29 cellular contexts compared by ENCODE assay signal in genomic region chr1:226625326-226625725, GRCh38.
A peak's percentile ranks its signal among the peaks of the same experiment; 100 is the strongest.
DNase-seq lines count a peak whose midpoint lies in the region; ATAC-seq, FAIRE-seq and TF ChIP-seq lines count a peak whose summit lies in the region.
"Had no signal": no experiment of that assay in that cellular context is flagged by ENCODE, and none has a peak within 500 bp of the region (broad histone marks: within the 10 kb centered on the region; RNA-seq: fewer than 3 reads in every experiment).

No MANE protein-coding gene starts in this region.

- no peak for TF ChIP-seq EP300 in HepG2 (IDR thresholded peaks at IDR 0.05; ENCODE audit: low read depth in 2 of 2, low read length in 2 of 2)
- no peak for TF ChIP-seq EP300 in HepG2 (CRISPR knock-in tag; IDR thresholded peaks at IDR 0.05; ENCODE audit: borderline replicate concordance)

- no peak for TF ChIP-seq RAD21 in HepG2 (CRISPR knock-in tag; IDR thresholded peaks at IDR 0.05)

- no TSS peak for BruUV-seq in HepG2 (replicated peaks; lab: Mats Ljungman, UMichigan)

- no peaks in the 10 kb centered on the region for H4K20me1 ChIP-seq in HepG2 (ENCODE audit: insufficient read depth, low read length)

- H3K27ac ChIP-seq in right lobe of liver (no peak overlapping the region), HepG2 (ENCODE audit: extremely low read length, insufficient read depth, low read length) (no peak overlapping the region), upper lobe of right lung (no peak overlapping the region)
- H3K27ac ChIP-seq: 22Rv1, cardiac muscle cell, hepatocyte, thoracic aorta, vagina, VCaP had no signal

- H2AFZ ChIP-seq in HepG2 (ENCODE audit: low read length), result no peak overlapping the region
- H2AFZ ChIP-seq: GM23248, hepatocyte had no signal

- DNase-seq in activated CD4-positive, CD25-positive, alpha-beta regulatory T cell treated with anti-CD3 and anti-CD28 coated beads, Interleukin-2, amount 50 U/mL, for 72 hours, result peak; percentile 27
- DNase-seq in activated CD4-positive, CD25-positive, alpha-beta regulatory T cell (lab: John Stamatoyannopoulos, UW), result no peak
- DNase-seq in right lobe of liver, result peak in 2 of 3 donors; percentile 27 to 30
- DNase-seq in HepG2 (ENCODE audit: low spot score), result no peak
- peak; percentile 78 for DNase-seq in mesenteric fat pad (ENCODE audit: low spot score)
- peak; percentile 60 for DNase-seq in upper lobe of right lung
- DNase-seq: activated CD4-positive, alpha-beta T cell treated with anti-CD3 and anti-CD28 coated beads, Interleukin-2, amount 50 U/mL, for 1 hour; activated naive CD4-positive, alpha-beta T cell treated with Interleukin-2 at 50 U/mL for 16 hours; activated T-cell treated with anti-CD3 and anti-CD28 coated beads, Interleukin-2, amount 50 U/mL, for 4 hours; anterior cingulate cortex; dermis blood vessel endothelial cell; esophagus squamous epithelium; foreskin melanocyte; NCI-H1694; occipital lobe; SIG-M5; stimulated activated CD4-positive, alpha-beta T cell treated with anti-CD3 and anti-CD28 coated beads, Interleukin-2, amount 100 ng/mL, for 48 hours had no signal

- no peak overlapping the region for H3K9ac ChIP-seq in HepG2 (ENCODE audit: insufficient read depth, low read depth, low read length)
- H3K9ac ChIP-seq: GM23248 had no signal

- TF ChIP-seq POLR2A in right lobe of liver (IDR thresholded peaks at IDR 0.05) (no peak), HepG2 (IDR thresholded peaks at IDR 0.05; ENCODE audit: insufficient read depth in 1 of 2, low read depth in 2 of 2, low read length in 2 of 2) (no peak)

- no peak for TF ChIP-seq CTCF in right lobe of liver (IDR thresholded peaks at IDR 0.05)
- TF ChIP-seq CTCF in HepG2 (CRISPR knock-in tag; IDR thresholded peaks at IDR 0.05), result no peak
- TF ChIP-seq CTCF in upper lobe of right lung (IDR thresholded peaks at IDR 0.05), result no peak

- no peak overlapping the region for H3K4me3 ChIP-seq in right lobe of liver
- H3K4me3 ChIP-seq in HepG2 (replicated peaks in 1 of 3; ENCODE audit: insufficient read depth in 1 of 3, low read depth in 2 of 3, low read length in 3 of 3), result no peak overlapping the region
- H3K4me3 ChIP-seq in upper lobe of right lung, result no peak overlapping the region
- H3K4me3 ChIP-seq: cardiac muscle cell, esophagus squamous epithelium, GM12878, GM23248, hepatocyte, thoracic aorta, vagina had no signal

- CTCF ChIA-PET in HepG2 (lab: Yijun Ruan, JAX; ENCODE audit: low intra/inter-chr PET ratio, low total read pairs), result no interaction called here

- no peak overlapping the region for H3K4me2 ChIP-seq in HepG2 (ENCODE audit: low read depth, low read length)
- H3K4me2 ChIP-seq: hepatocyte had no signal

- no peaks in the 10 kb centered on the region for H3K79me2 ChIP-seq in HepG2 (ENCODE audit: insufficient read depth, low read length)
- H3K79me2 ChIP-seq: hepatocyte had no signal

- ATAC-seq in right lobe of liver (no peak), HepG2 (no peak), upper lobe of right lung (no peak), GM21717 (IDR thresholded peaks at IDR 0.05; ENCODE audit: unreplicated experiment) (no peak), GM18907 (IDR thresholded peaks at IDR 0.05; ENCODE audit: unreplicated experiment) (no peak)
- ATAC-seq: activated T-cell treated with anti-CD3 and anti-CD28 coated beads, Interleukin-2, amount 50 U/mL, for 4 hours; GM12878; left colon; stimulated activated effector memory CD8-positive, alpha-beta T cell treated with anti-CD3 and anti-CD28 coated beads, Interleukin-12 subunit alpha, Interleukin-12 subunit beta, amount 100 ng/mL, for 72 hours had no signal

- H3K36me3 ChIP-seq in right lobe of liver (no peaks in the 10 kb centered on the region), HepG2 (replicated peaks in 1 of 2; ENCODE audit: control insufficient read depth in 1 of 2, insufficient read depth in 2 of 2, low read length in 2 of 2) (no peaks in the 10 kb centered on the region), upper lobe of right lung (no peaks in the 10 kb centered on the region)
- H3K36me3 ChIP-seq: cardiac muscle cell, thoracic aorta, vagina had no signal

- in situ Hi-C loops in HepG2 (cut with HindIII; ENCODE audit: extremely low pct_ligation_motif_present, low pct_unique_long_range_greater_than_20kb), result no loop called here

- H3K27me3 ChIP-seq in right lobe of liver, result no peaks in the 10 kb centered on the region
- H3K27me3 ChIP-seq in HepG2 (ENCODE audit: control insufficient read depth in 1 of 2, insufficient read depth in 2 of 2, low read length in 2 of 2), result peaks cover 0 to 22% of the 10 kb centered on the region in 2 experiments; a peak in 3 of 5 replicates
- no peaks in the 10 kb centered on the region for H3K27me3 ChIP-seq in upper lobe of right lung
- H3K27me3 ChIP-seq: cardiac muscle cell, esophagus squamous epithelium, hepatocyte, vagina had no signal

- POLR2A ChIA-PET in HepG2 (lab: Yijun Ruan, JAX), result no interaction called here

- H3K4me1 ChIP-seq in right lobe of liver, result peaks cover 0 to 6% (median 0%) of the 10 kb centered on the region in 4 donors
- H3K4me1 ChIP-seq in HepG2 (ENCODE audit: insufficient read depth, low read length), result peaks cover 11% of the 10 kb centered on the region
- H3K4me1 ChIP-seq in upper lobe of right lung, result peaks cover 4% of the 10 kb centered on the region

- FAIRE-seq in HepG2 (lab: Jason Lieb, UNC), result no peak
- FAIRE-seq: GM12878 had no signal

- WGBS in right lobe of liver (ENCODE audit: insufficient coverage, low coverage, low lambda C conversion rate, missing lambda C conversion rate), result 82% methylated on average over 4 of the region's 6 CpGs
- 19% methylated on average over 6 of the region's 6 CpGs for WGBS in HepG2 (ENCODE audit: low lambda C conversion rate)

- intact Hi-C loops in right lobe of liver (cut with DNase I), result no loop called here
- intact Hi-C loops in HepG2 (cut with micrococcal nuclease; ENCODE audit: unreplicated experiment), result no loop called here
- intact Hi-C loops in upper lobe of right lung (cut with DNase I), result no loop called here

- no peaks in the 10 kb centered on the region for H3K9me3 ChIP-seq in right lobe of liver
- no peaks in the 10 kb centered on the region; the same call in 1 of the 2 replicates for H3K9me3 ChIP-seq in HepG2 (ENCODE audit: low read length)
- no peaks in the 10 kb centered on the region for H3K9me3 ChIP-seq in upper lobe of right lung
- H3K9me3 ChIP-seq: thoracic aorta, vagina had no signal

TF ChIP-seq in HepG2, 621 proteins besides CTCF, POLR2A, EP300 and RAD21:
- TF ChIP-seq SMARCC2 (IDR thresholded peaks at IDR 0.05) (no peak), MAFF (IDR thresholded peaks at IDR 0.05; ENCODE audit: low read depth, low read length) (no peak), ATF4 (CRISPR knock-in tag; IDR thresholded peaks at IDR 0.05) (no peak), ZNF33A (CRISPR knock-in tag; IDR thresholded peaks at IDR 0.05; ENCODE audit: borderline replicate concordance) (no peak), HOXD1 (CRISPR knock-in tag; IDR thresholded peaks at IDR 0.05) (no peak)
TF ChIP-seq in HepG2: peak in this region for 0.

Comparison
In these comparisons a context has a peak if more than half of its experiments do, and no peak if none do; other contexts are left out.
1. DNase-seq: peak in activated CD4-positive, CD25-positive, alpha-beta regulatory T cell treated with anti-CD3 and anti-CD28 coated beads, Interleukin-2, amount 50 U/mL, for 72 hours (single experiment), right lobe of liver (2 of 3), mesenteric fat pad (single experiment) and upper lobe of right lung (single experiment); none in activated CD4-positive, CD25-positive, alpha-beta regulatory T cell (0 of 4) and HepG2 (single experiment).